17 cellular contexts compared by ENCODE assay signal in the genomic region with DNA sequence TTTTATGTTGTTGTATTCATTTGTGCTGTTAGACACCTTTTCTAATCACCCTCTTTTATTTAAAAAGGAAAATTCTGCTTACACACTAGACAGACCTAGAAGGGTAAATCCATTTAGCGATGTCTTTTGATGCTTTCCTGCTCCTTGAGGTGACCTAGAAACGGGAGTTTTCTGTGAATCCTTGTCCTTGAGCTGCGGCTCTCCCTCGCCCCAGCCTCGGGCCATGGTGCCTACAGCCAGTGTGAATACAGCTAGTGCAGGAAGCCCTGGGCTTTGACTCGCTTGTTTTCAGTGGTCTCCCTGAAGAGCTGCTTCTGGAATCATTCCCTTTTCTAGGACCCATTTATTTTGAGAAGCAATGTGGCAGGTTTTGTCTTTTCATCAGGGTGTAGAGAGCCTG. TPM values are rescaled to one million over a fixed set of nuclear protein-coding genes. Genes with fewer than 3 reads are reported as not detected.
DNase-seq lines count a peak whose midpoint lies in the region; FAIRE-seq and TF ChIP-seq lines count a peak whose summit lies in the region.
"Had no signal": no experiment of that assay in that cellular context is flagged by ENCODE, and none has a peak within 500 bp of the region (broad histone marks: within the 10 kb centered on the region; RNA-seq: fewer than 3 reads in every experiment).

No MANE protein-coding gene starts in this region.

- peak overlapping the region in 6 of 11 experiments; percentile 5 to 39 (median 19); a peak in 5 of 22 replicates for H3K9ac ChIP-seq in BLaER1 treated with 17β-estradiol and CSF1 and Interleukin-3, amounts not matched to agents 10 nM and 100 nM
- H3K9ac ChIP-seq in liver (ENCODE audit: low read depth in 1 of 2, low read length in 2 of 2) (no peak overlapping the region), skeletal muscle tissue (ENCODE audit: low read depth in 1 of 3, low read length in 3 of 3) (no peak overlapping the region)
- H3K9ac ChIP-seq: KMS-11 had no signal

- H3K4me3 Mint-ChIP-seq in type B pancreatic cell = no peak overlapping the region
- H3K4me3 Mint-ChIP-seq: CD14-positive monocyte, H9 had no signal

- H3K27me3 ChIP-seq in BLaER1 treated with 17β-estradiol and CSF1 and Interleukin-3, amounts not matched to agents 10 nM and 100 nM = peaks cover 0 to 12% (median 0%) of the 10 kb centered on the region in 11 experiments; a peak in 1 of 22 replicates
- H3K27me3 ChIP-seq in liver (ENCODE audit: control insufficient read depth in 4 of 4, insufficient read depth in 4 of 4, low read length in 3 of 4) (no peaks in the 10 kb centered on the region), skeletal muscle tissue (ENCODE audit: control insufficient read depth in 3 of 3, insufficient read depth in 3 of 3, low read length in 3 of 3) (no peaks in the 10 kb centered on the region), SJCRH30 (no peaks in the 10 kb centered on the region)

- no peaks in the 10 kb centered on the region for H3K4me1 Mint-ChIP-seq in type B pancreatic cell (ENCODE audit: unreplicated experiment)
- H3K4me1 Mint-ChIP-seq: CD14-positive monocyte, H9 had no signal

- TF ChIP-seq CTCF in liver (IDR thresholded peaks at IDR 0.05; ENCODE audit: low read depth, low read length, missing input control) (no peak), type B pancreatic cell (conservative IDR thresholded peaks at IDR 0.05) (no peak)

- H3K27me3 Mint-ChIP-seq in type B pancreatic cell = no peaks in the 10 kb centered on the region

- peak; percentile 63 for FAIRE-seq in HTR-8/SVneo (lab: Jason Lieb, UNC)

- H3K27ac ChIP-seq in BLaER1 treated with 17β-estradiol and CSF1 and Interleukin-3, amounts not matched to agents 10 nM and 100 nM = no peak overlapping the region
- H3K27ac ChIP-seq in liver (ENCODE audit: low read depth in 1 of 2, low read length in 2 of 2) = peak overlapping the region; percentile 24 to 54
- H3K27ac ChIP-seq in skeletal muscle tissue (ENCODE audit: low read depth, low read length) = peak overlapping the region; percentile 56
- H3K27ac ChIP-seq in SJCRH30 = no peak overlapping the region
- H3K27ac ChIP-seq: KMS-11, SK-N-MC had no signal

- H3K27ac Mint-ChIP-seq in type B pancreatic cell = no peak overlapping the region
- H3K27ac Mint-ChIP-seq: H9 had no signal

- H3K36me3 Mint-ChIP-seq in type B pancreatic cell = peaks cover 7% of the 10 kb centered on the region

- WGBS in liver = 86% methylated on average over 6 of the region's 6 CpGs

- H3K9me3 Mint-ChIP-seq in type B pancreatic cell = no peaks in the 10 kb centered on the region
- H3K9me3 Mint-ChIP-seq: H9 had no signal

- H4K20me1 ChIP-seq in BLaER1 treated with 17β-estradiol and CSF1 and Interleukin-3, amounts not matched to agents 10 nM and 100 nM = peaks cover 0 to 31% (median 6%) of the 10 kb centered on the region in 11 experiments; a peak in 9 of 22 replicates

- H3K36me3 ChIP-seq in BLaER1 treated with 17β-estradiol and CSF1 and Interleukin-3, amounts not matched to agents 10 nM and 100 nM = peaks cover 39 to 96% (median 58%) of the 10 kb centered on the region in 11 experiments
- H3K36me3 ChIP-seq in liver (ENCODE audit: control insufficient read depth in 4 of 4, insufficient read depth in 3 of 4, low read depth in 1 of 4, low read length in 3 of 4) (peaks cover 11 to 44% (median 37%) of the 10 kb centered on the region in 4 donors), skeletal muscle tissue (ENCODE audit: control insufficient read depth in 3 of 3, insufficient read depth in 3 of 3, low read length in 3 of 3) (peaks cover 42 to 70% (median 65%) of the 10 kb centered on the region in 3 donors), SJCRH30 (peaks cover 14% of the 10 kb centered on the region)

- H3K4me2 ChIP-seq in BLaER1 treated with 17β-estradiol and CSF1 and Interleukin-3, amounts not matched to agents 10 nM and 100 nM = peak overlapping the region; percentile 57 to 86 (median 72)
- H3K4me2 ChIP-seq: KMS-11 had no signal

- H3K4me1 ChIP-seq in BLaER1 treated with 17β-estradiol and CSF1 and Interleukin-3, amounts not matched to agents 10 nM and 100 nM = peaks cover 14 to 27% (median 20%) of the 10 kb centered on the region in 10 experiments
- peaks cover 0 to 10% (median 6%) of the 10 kb centered on the region in 4 donors for H3K4me1 ChIP-seq in liver (ENCODE audit: control insufficient read depth in 4 of 4, insufficient read depth in 4 of 4, low read length in 3 of 4)
- H3K4me1 ChIP-seq in skeletal muscle tissue (ENCODE audit: control insufficient read depth in 3 of 3, insufficient read depth in 3 of 3, low read length in 3 of 3) = peaks cover 11 to 27% (median 21%) of the 10 kb centered on the region in 3 donors
- H3K4me1 ChIP-seq in SJCRH30 = peaks cover 31% of the 10 kb centered on the region

- DNase-seq in HTR-8/SVneo (ENCODE audit: insufficient read length, low spot score) (no peak), NK-92 (lab: John Stamatoyannopoulos, UW; ENCODE audit: unreplicated experiment) (no peak), SJCRH30 (no peak), type B pancreatic cell (ENCODE audit: extremely low spot score, unreplicated experiment) (no peak)
- DNase-seq: ACHN, DMS79 treated with DMSO at 0.1 percent for 48 hours, H9, NCI-H1417 treated with DMSO at 0.1 percent for 48 hours, NCI-H1930, NCI-H345, NCI-H524 treated with DMSO at 0.1 percent for 48 hours had no signal

- H3K9me3 ChIP-seq in BLaER1 treated with 17β-estradiol and CSF1 and Interleukin-3, amounts not matched to agents 10 nM and 100 nM (replicated peaks in 1 of 11) = no peaks in the 10 kb centered on the region
- H3K9me3 ChIP-seq in liver (ENCODE audit: control insufficient read depth in 4 of 4, low read length in 3 of 4) (no peaks in the 10 kb centered on the region), skeletal muscle tissue (ENCODE audit: control insufficient read depth in 3 of 3, low read length in 3 of 3) (no peaks in the 10 kb centered on the region), SJCRH30 (replicated peaks) (no peaks in the 10 kb centered on the region)

- H3K4me3 ChIP-seq in BLaER1 treated with 17β-estradiol and CSF1 and Interleukin-3, amounts not matched to agents 10 nM and 100 nM = no peak overlapping the region
- H3K4me3 ChIP-seq in liver (ENCODE audit: low read depth in 1 of 3, low read length in 3 of 3) (no peak overlapping the region), skeletal muscle tissue (ENCODE audit: low read length in 3 of 3) (no peak overlapping the region), SJCRH30 (no peak overlapping the region)
- H3K4me3 ChIP-seq: SK-N-MC had no signal

- no peak for TF ChIP-seq RAD21 in liver (IDR thresholded peaks at IDR 0.05)

TF ChIP-seq in liver, 16 proteins besides CTCF, POLR2A, EP300 and RAD21:
- TF ChIP-seq FOXA1 (IDR thresholded peaks at IDR 0.05) (no peak), GABPA (IDR thresholded peaks at IDR 0.05 in 1 of 2, conservative IDR thresholded peaks at IDR 0.05 in 1 of 2) (no peak), EGR1 (IDR thresholded peaks at IDR 0.05; ENCODE audit: low read depth in 2 of 2) (no peak), YY1 (IDR thresholded peaks at IDR 0.05) (no peak), SP1 (IDR thresholded peaks at IDR 0.05) (no peak), HNF4G (IDR thresholded peaks at IDR 0.05) (no peak), RXRA (IDR thresholded peaks at IDR 0.05) (no peak)
- TF ChIP-seq, protein P1, sequence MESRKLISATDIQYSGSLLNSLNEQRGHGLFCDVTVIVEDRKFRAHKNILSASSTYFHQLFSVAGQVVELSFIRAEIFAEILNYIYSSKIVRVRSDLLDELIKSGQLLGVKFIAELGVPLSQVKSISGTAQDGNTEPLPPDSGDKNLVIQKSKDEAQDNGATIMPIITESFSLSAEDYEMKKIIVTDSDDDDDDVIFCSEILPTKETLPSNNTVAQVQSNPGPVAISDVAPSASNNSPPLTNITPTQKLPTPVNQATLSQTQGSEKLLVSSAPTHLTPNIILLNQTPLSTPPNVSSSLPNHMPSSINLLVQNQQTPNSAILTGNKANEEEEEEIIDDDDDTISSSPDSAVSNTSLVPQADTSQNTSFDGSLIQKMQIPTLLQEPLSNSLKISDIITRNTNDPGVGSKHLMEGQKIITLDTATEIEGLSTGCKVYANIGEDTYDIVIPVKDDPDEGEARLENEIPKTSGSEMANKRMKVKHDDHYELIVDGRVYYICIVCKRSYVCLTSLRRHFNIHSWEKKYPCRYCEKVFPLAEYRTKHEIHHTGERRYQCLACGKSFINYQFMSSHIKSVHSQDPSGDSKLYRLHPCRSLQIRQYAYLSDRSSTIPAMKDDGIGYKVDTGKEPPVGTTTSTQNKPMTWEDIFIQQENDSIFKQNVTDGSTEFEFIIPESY (IDR thresholded peaks at IDR 0.05) = no peak
- TF ChIP-seq, protein P2, sequence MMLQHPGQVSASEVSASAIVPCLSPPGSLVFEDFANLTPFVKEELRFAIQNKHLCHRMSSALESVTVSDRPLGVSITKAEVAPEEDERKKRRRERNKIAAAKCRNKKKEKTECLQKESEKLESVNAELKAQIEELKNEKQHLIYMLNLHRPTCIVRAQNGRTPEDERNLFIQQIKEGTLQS (IDR thresholded peaks at IDR 0.05) = no peak

RNA-seq across cellular contexts. Expression of a gene that starts 17.6 kb away (rescaled TPM):
- total RNA-seq in liver (10 to 100 TPM; 45.3 to 70.9 TPM), skeletal muscle tissue (41.8 TPM), type B pancreatic cell (ENCODE audit: low replicate concordance) (67.2 and 71.5 TPM in 2 replicates)
- polyA plus RNA-seq in liver = 10 to 100 TPM; 83.8 to 91.0 TPM
- total RNA-seq in SJCRH30 (2014; rRNA removed; shearing (Covaris generic)) = 160 and 174 TPM in 2 replicates

RNA-seq across cellular contexts. Expression of a gene that starts 46.8 kb away (rescaled TPM):
- total RNA-seq in liver = 10 to 100 TPM; 12.7 to 19.7 TPM
- polyA plus RNA-seq in liver = 10 to 100 TPM in 1 of 2 donors, 1 to 10 TPM in 1; 9.9 to 11.9 TPM
- 26.6 TPM for total RNA-seq in skeletal muscle tissue
- 36.7 and 40.2 TPM in 2 replicates for total RNA-seq in SJCRH30 (2014; rRNA removed; shearing (Covaris generic))
- total RNA-seq in type B pancreatic cell (ENCODE audit: low replicate concordance) = 43.7 and 60.5 TPM in 2 replicates

Comparison
In these comparisons a context has a peak if more than half of its experiments do, and no peak if none do; other contexts are left out.
1. H3K27ac ChIP-seq: peak in liver (2 of 2) and skeletal muscle tissue (single experiment); none in BLaER1 treated with 17β-estradiol and CSF1 and Interleukin-3, amounts not matched to agents 10 nM and 100 nM (0 of 11) and SJCRH30 (single experiment).
2. H3K9ac ChIP-seq: peak in BLaER1 treated with 17β-estradiol and CSF1 and Interleukin-3, amounts not matched to agents 10 nM and 100 nM (6 of 11); none in liver (0 of 2) and skeletal muscle tissue (0 of 3).